Comparison of ENCODE assay signal across 8 cellular contexts in genomic region chr3:111539351-111540331, GRCh38. TPM values are rescaled to one million over a fixed set of nuclear protein-coding genes. Genes with fewer than 3 reads are reported as not detected.
DNase-seq lines count a peak whose midpoint lies in the region; ATAC-seq and TF ChIP-seq lines count a peak whose summit lies in the region.

No MANE protein-coding gene starts in this region.

- peak; percentile 19 to 84 (median 66) for DNase-seq in CD8-positive, alpha-beta T cell
- peak; percentile 76 for DNase-seq in NK-92 treated with Interleukin-12 subunit alpha and Interleukin-12 subunit beta, amount 100 ng/mL, for 24 hours (lab: John Stamatoyannopoulos, UW)
- peak; percentile 69 to 76 for DNase-seq in activated T-cell treated with anti-CD3 and anti-CD28 coated beads, Interleukin-2, amount 50 U/mL, for 48 hours
- DNase-seq in foreskin keratinocyte (peak in 1 of 2 donors; percentile 47), retinal pigment epithelial cell (ENCODE audit: low read depth) (no peak), cerebellum (ENCODE audit: low spot score) (no peak)

- peaks cover 17% of the 10 kb centered on the region for H3K36me3 Mint-ChIP-seq in CD8-positive, alpha-beta T cell

- H3K4me1 Mint-ChIP-seq in CD8-positive, alpha-beta T cell (ENCODE audit: low read depth), result peaks cover 69% of the 10 kb centered on the region

- peak; percentile 34 for ATAC-seq in CD8-positive, alpha-beta T cell
- ATAC-seq in GM19043 (IDR thresholded peaks at IDR 0.05; ENCODE audit: low read depth, unreplicated experiment) (peak; percentile 60), HG03159 (IDR thresholded peaks at IDR 0.05; ENCODE audit: unreplicated experiment) (peak; percentile 70), foreskin keratinocyte (peak; percentile 84)

- no peaks in the 10 kb centered on the region for H3K36me3 ChIP-seq in CD8-positive, alpha-beta T cell (ENCODE audit: insufficient read depth, low read length)

- H3K4me3 Mint-ChIP-seq in CD8-positive, alpha-beta T cell, result peak overlapping the region; percentile 77

- TF ChIP-seq CTCF in CD8-positive, alpha-beta T cell (IDR thresholded peaks at IDR 0.05), result peak; percentile 96
- peak; percentile 83 for TF ChIP-seq CTCF in foreskin keratinocyte (conservative IDR thresholded peaks at IDR 0.05)
- TF ChIP-seq CTCF in retinal pigment epithelial cell (conservative IDR thresholded peaks at IDR 0.05; ENCODE audit: low read depth, low read length), result peak; percentile 92

- no peaks in the 10 kb centered on the region for H3K9me3 ChIP-seq in CD8-positive, alpha-beta T cell (ENCODE audit: low read length)

- intact Hi-C loops in CD8-positive, alpha-beta T cell (cut with DNase I, micrococcal nuclease), result loop anchor here (1.0 to 10.0 kb wide), 14 partner anchors 38 to 1807 kb away; partner anchors contain the start of genes ABHD10 (in 2 of the 2) and NECTIN3 (in 2 of the 2)

- POLR2A ChIA-PET in CD8-positive, alpha-beta T cell (lab: Charles Lee), result interaction anchor here (1.0 to 2.9 kb wide), 2 partner anchors 8 to 77 kb away, joined by 3 to 9 read pairs; no protein-coding TSS in a partner anchor

- peak overlapping the region; percentile 22 for H3K4me3 ChIP-seq in CD8-positive, alpha-beta T cell (ENCODE audit: low read depth, low read length)
- no peak overlapping the region for H3K4me3 ChIP-seq in retinal pigment epithelial cell (ENCODE audit: low read length)

- H3K4me1 ChIP-seq in CD8-positive, alpha-beta T cell (ENCODE audit: insufficient read depth, low read length), result peaks cover 41% of the 10 kb centered on the region
- peaks cover 15% of the 10 kb centered on the region for H3K4me1 ChIP-seq in foreskin keratinocyte

- no peaks in the 10 kb centered on the region for H3K27me3 Mint-ChIP-seq in CD8-positive, alpha-beta T cell (ENCODE audit: low read depth)

- CTCF ChIA-PET in CD8-positive, alpha-beta T cell (lab: Charles Lee), result interaction anchor here (0.6 to 1.9 kb wide), 16 partner anchors 9 to 1810 kb away, joined by 3 to 6 read pairs (median 3); no protein-coding TSS in a partner anchor

- peak overlapping the region; percentile 22 for H3K27ac ChIP-seq in CD8-positive, alpha-beta T cell (ENCODE audit: low read depth, low read length)
- no peak overlapping the region for H3K27ac ChIP-seq in foreskin keratinocyte

- H3K27ac Mint-ChIP-seq in CD8-positive, alpha-beta T cell, result peak overlapping the region; percentile 93

- no peaks in the 10 kb centered on the region for H3K9me3 Mint-ChIP-seq in CD8-positive, alpha-beta T cell

- H3K27me3 ChIP-seq in CD8-positive, alpha-beta T cell (ENCODE audit: insufficient read depth, low read length), result no peaks in the 10 kb centered on the region
- H3K27me3 ChIP-seq in foreskin keratinocyte, result no peaks in the 10 kb centered on the region

RNA-seq across cellular contexts. Expression of gene CD96, which starts 2.4 kb away (rescaled TPM):
- total RNA-seq in CD8-positive, alpha-beta T cell, result 100 to 1,000 TPM; 218 to 219 TPM
- 0.10 and 0.14 TPM in 2 replicates for total RNA-seq in foreskin keratinocyte
- 0.07 and 0.17 TPM in 2 replicates for polyA plus RNA-seq in foreskin keratinocyte
- total RNA-seq in cerebellum, result 0.36 TPM

RNA-seq across cellular contexts. Expression of gene ZBED2, which starts 55.5 kb away (rescaled TPM):
- total RNA-seq in CD8-positive, alpha-beta T cell, result under 1 TPM; 0.19 to 0.22 TPM
- total RNA-seq in foreskin keratinocyte (108 and 112 TPM in 2 replicates), cerebellum (not detected)
- polyA plus RNA-seq in foreskin keratinocyte, result 93.0 and 101 TPM in 2 replicates

Comparison
In these comparisons a context has a peak if more than half of its experiments do, and no peak if none do; other contexts are left out.
1. ATAC-seq: peak in every context shown above with its lines; median percentile 84 in foreskin keratinocyte; 70 in HG03159; 60 in GM19043; 34 in CD8-positive, alpha-beta T cell.
2. DNase-seq: peak in CD8-positive, alpha-beta T cell (7 of 7), NK-92 treated with Interleukin-12 subunit alpha and Interleukin-12 subunit beta, amount 100 ng/mL, for 24 hours (single experiment) and activated T-cell treated with anti-CD3 and anti-CD28 coated beads, Interleukin-2, amount 50 U/mL, for 48 hours (2 of 2); none in retinal pigment epithelial cell (single experiment) and cerebellum (single experiment).
3. RNA of gene CD96, which starts 2.4 kb away (total RNA-seq): 218 to 219 TPM in CD8-positive, alpha-beta T cell; 0.36 TPM in cerebellum (single experiment) and 0.10 to 0.14 TPM in foreskin keratinocyte; every median in the first group is over 100 times any median in the second.
4. RNA of gene ZBED2, which starts 55.5 kb away (total RNA-seq): 108 to 112 TPM in foreskin keratinocyte; 0.19 to 0.22 TPM in CD8-positive, alpha-beta T cell and not detected in cerebellum (single experiment); every median in the first group is over 10 times any median in the second.
5. Peak in every context shown above with its lines, with median percentiles within 50 percentile points of each other: CTCF ChIP-seq.